8 cellular contexts compared by ENCODE assay signal in the genomic region with DNA sequence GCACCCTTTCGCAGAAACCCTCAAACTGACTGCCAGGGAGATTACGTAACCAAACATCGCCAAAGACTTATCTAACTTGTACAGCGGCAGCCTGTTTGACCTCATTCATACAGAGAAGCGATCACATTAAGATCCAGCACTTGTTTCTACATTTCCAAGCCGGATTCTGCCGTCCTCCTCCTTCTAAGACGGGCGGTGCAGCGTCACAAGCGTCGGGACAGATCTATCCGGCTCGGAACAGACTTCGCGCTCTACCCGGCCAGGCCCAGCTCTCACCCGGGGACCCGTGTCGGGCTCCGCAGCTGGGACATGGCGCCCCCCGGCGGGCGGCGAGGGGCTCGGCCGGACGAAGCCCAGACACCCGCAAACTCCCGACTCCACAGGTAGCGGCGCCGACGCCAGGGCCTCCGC. TPM values are rescaled to one million over a fixed set of nuclear protein-coding genes. Genes with fewer than 3 reads are reported as not detected.
DNase-seq lines count a peak whose midpoint lies in the region; ATAC-seq and TF ChIP-seq lines count a peak whose summit lies in the region.

No MANE protein-coding gene starts in this region.

- peak; percentile 89 for DNase-seq in EH (ENCODE audit: low read depth)
- peak; percentile 93 for DNase-seq in GM23248
- DNase-seq in SIG-M5 (lab: John Stamatoyannopoulos, UW) = peak; percentile 49
- peak; percentile 83 for DNase-seq in activated naive CD4-positive, alpha-beta T cell treated with Interleukin-2 at 50 U/mL for 16 hours
- DNase-seq in substantia nigra (lab: John Stamatoyannopoulos, UW) = peak in 45 of 49 donors; percentile 64 to 98 (median 89)

- no peak for TF ChIP-seq POLR2A in gastroesophageal sphincter (IDR thresholded peaks at IDR 0.05)

- peaks cover 30% of the 10 kb centered on the region for H3F3A ChIP-seq in GM23248 (ENCODE audit: insufficient read depth)

- H3K27me3 ChIP-seq in GM23248 (replicated peaks; ENCODE audit: insufficient read depth) (no peaks in the 10 kb centered on the region), KMS-11 (ENCODE audit: insufficient read depth, low read depth) (no peaks in the 10 kb centered on the region), gastroesophageal sphincter (no peaks in the 10 kb centered on the region), neutrophil (no peaks in the 10 kb centered on the region)

- no peaks in the 10 kb centered on the region for H4K20me1 ChIP-seq in GM23248 (ENCODE audit: insufficient read depth)
- H4K20me1 ChIP-seq in KMS-11 (ENCODE audit: insufficient read depth) = peaks cover 29% of the 10 kb centered on the region

- H3K9me3 ChIP-seq in GM23248 (ENCODE audit: low read depth) = no peaks in the 10 kb centered on the region
- H3K9me3 ChIP-seq in gastroesophageal sphincter = no peaks in the 10 kb centered on the region
- H3K9me3 ChIP-seq in neutrophil = no peaks in the 10 kb centered on the region

- H3K4me2 ChIP-seq in GM23248 (ENCODE audit: unreplicated experiment) = peak overlapping the region; percentile 86
- peak overlapping the region; percentile 74 for H3K4me2 ChIP-seq in KMS-11

- 1% methylated on average over 25 to 34 of the region's 36 CpGs for WGBS in GM23248 (ENCODE audit: low coverage in 1 of 2, low lambda C conversion rate in 2 of 2, missing lambda C conversion rate in 2 of 2), 2 experiments
- WGBS in gastroesophageal sphincter (ENCODE audit: low coverage in 1 of 2), 2 donors = 0% methylated on average over 7 of the region's 36 CpGs; no CpG with 5 or more reads in 1 of the 2 donors

- H3K27ac ChIP-seq in GM23248 = peak overlapping the region; percentile 77
- H3K27ac ChIP-seq in KMS-11 = peak overlapping the region; percentile 80
- H3K27ac ChIP-seq in gastroesophageal sphincter = peak overlapping the region; percentile 81 to 99 (median 95)
- H3K27ac ChIP-seq in neutrophil = peak overlapping the region; percentile 99
- H3K27ac ChIP-seq in substantia nigra (ENCODE audit: low read depth, low read length, poor library complexity, severe bottlenecking) = peak overlapping the region; percentile 85

- ATAC-seq in gastroesophageal sphincter = peak; percentile 83

- H3K4me1 ChIP-seq in GM23248 (ENCODE audit: insufficient read depth) (peaks cover 11% of the 10 kb centered on the region), KMS-11 (ENCODE audit: low read depth, poor library complexity, severe bottlenecking) (peaks cover 41% of the 10 kb centered on the region), gastroesophageal sphincter (peaks cover 0 to 53% (median 3%) of the 10 kb centered on the region in 3 donors), neutrophil (ENCODE audit: control insufficient read depth in 1 of 2, insufficient read depth in 1 of 2, low read depth in 1 of 2, low read length in 1 of 2) (peaks cover 66 to 70% of the 10 kb centered on the region in 2 experiments)

- H3K9ac ChIP-seq in GM23248 (peak overlapping the region; percentile 89), KMS-11 (peak overlapping the region; percentile 88)

- TF ChIP-seq CTCF in KMS-11 (conservative IDR thresholded peaks at IDR 0.05; ENCODE audit: low read depth, low read length) (peak; percentile 85), gastroesophageal sphincter (IDR thresholded peaks at IDR 0.05) (peak; percentile 62 to 96 (median 89)), neutrophil (IDR thresholded peaks at IDR 0.05) (peak; percentile 94)

- peaks cover 48% of the 10 kb centered on the region for H3K79me2 ChIP-seq in GM23248 (ENCODE audit: insufficient read depth)
- H3K79me2 ChIP-seq in KMS-11 (ENCODE audit: insufficient read depth, low read depth) = peaks cover 48% of the 10 kb centered on the region

- in situ Hi-C loops in GM23248 (cut with MboI) = loop anchor here (10.0 kb wide), 1 partner anchor 253 kb away; no protein-coding TSS in a partner anchor

- no peaks in the 10 kb centered on the region for H3K9me2 ChIP-seq in GM23248 (ENCODE audit: insufficient read depth)

- no peaks in the 10 kb centered on the region for H3K36me3 ChIP-seq in GM23248 (ENCODE audit: low read depth)
- no peaks in the 10 kb centered on the region for H3K36me3 ChIP-seq in KMS-11 (ENCODE audit: insufficient read depth)
- H3K36me3 ChIP-seq in gastroesophageal sphincter = peaks cover 0 to 3% of the 10 kb centered on the region in 2 donors
- no peaks in the 10 kb centered on the region for H3K36me3 ChIP-seq in neutrophil

- H2AFZ ChIP-seq in GM23248 (peak overlapping the region; percentile 88), KMS-11 (ENCODE audit: low read depth) (peak overlapping the region; percentile 43)

- peak overlapping the region; percentile 97 for H3K4me3 ChIP-seq in GM23248
- no peak overlapping the region for H3K4me3 ChIP-seq in KMS-11 (IDR thresholded peaks at IDR 0.05; ENCODE audit: insufficient read depth, low read depth, low read length)
- H3K4me3 ChIP-seq in gastroesophageal sphincter = peak overlapping the region; percentile 45 to 75
- H3K4me3 ChIP-seq in neutrophil (ENCODE audit: low read depth in 1 of 2, low read length in 1 of 2) = peak overlapping the region; percentile 87 to 93

- TF ChIP-seq EP300 in gastroesophageal sphincter (IDR thresholded peaks at IDR 0.05) = no peak

RNA-seq across cellular contexts. Expression of a gene that starts 0.4 kb away (rescaled TPM):
- 138 and 179 TPM in 2 replicates for total RNA-seq in GM23248 (2014; rRNA removed; shearing (Covaris generic))
- polyA plus RNA-seq in GM23248 (2016; fragmentation: Nextera tagmentation; extraction: Ambion mirVana) = 165 and 166 TPM in 2 replicates
- total RNA-seq in gastroesophageal sphincter = 100 to 1,000 TPM; 207 to 242 (median 215) TPM

RNA-seq across cellular contexts. Expression of a gene that starts 37.8 kb away (rescaled TPM):
- 17.0 and 17.3 TPM in 2 replicates for total RNA-seq in GM23248 (2014; rRNA removed; shearing (Covaris generic))
- 1.4 and 1.6 TPM in 2 replicates for polyA plus RNA-seq in GM23248 (2016; fragmentation: Nextera tagmentation; extraction: Ambion mirVana)
- 10 to 100 TPM; 35.0 to 54.3 (median 45.7) TPM for total RNA-seq in gastroesophageal sphincter

RNA-seq across cellular contexts. Expression of a gene that starts 51.0 kb away (rescaled TPM):
- 2,655 and 2,752 TPM in 2 replicates for total RNA-seq in GM23248 (2014; rRNA removed; shearing (Covaris generic))
- 3,114 and 3,141 TPM in 2 replicates for polyA plus RNA-seq in GM23248 (2016; fragmentation: Nextera tagmentation; extraction: Ambion mirVana)
- 1,000 to 10,000 TPM; 1,097 to 2,167 (median 1,431) TPM for total RNA-seq in gastroesophageal sphincter
